In the genomic region with DNA sequence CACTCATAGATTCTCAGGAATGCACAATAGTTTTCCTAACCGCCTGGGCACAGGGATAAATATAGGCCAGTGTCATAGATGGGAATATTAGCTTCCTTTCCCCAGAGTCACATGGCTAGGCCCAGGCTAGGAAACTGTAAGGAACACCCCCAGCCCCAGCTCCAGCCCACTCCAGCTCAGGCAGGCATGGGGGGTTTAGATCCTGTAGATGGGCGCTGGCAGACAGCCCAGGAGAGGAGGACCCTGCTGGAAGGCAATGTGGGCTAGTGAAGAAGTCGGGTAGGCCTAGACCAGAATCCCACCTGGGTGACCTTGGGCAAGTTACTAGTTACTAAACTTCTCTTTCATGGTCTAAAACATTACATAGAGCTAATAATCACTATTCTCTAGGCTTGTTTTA, we compare ENCODE assay signal across 19 cellular contexts. TPM values are rescaled to one million over a fixed set of nuclear protein-coding genes. Genes with fewer than 3 reads are reported as not detected.
DNase-seq lines count a peak whose midpoint lies in the region; ATAC-seq and TF ChIP-seq lines count a peak whose summit lies in the region.
"Had no signal": no experiment of that assay in that cellular context is flagged by ENCODE, and none has a peak within 500 bp of the region (broad histone marks: within the 10 kb centered on the region; RNA-seq: fewer than 3 reads in every experiment).

No MANE protein-coding gene starts in this region.

- H3K27me3 Mint-ChIP-seq in osteocyte (ENCODE audit: unreplicated experiment), result no peaks in the 10 kb centered on the region
- H3K27me3 Mint-ChIP-seq in CD4-positive, alpha-beta T cell, result no peaks in the 10 kb centered on the region
- H3K27me3 Mint-ChIP-seq: activated naive CD8-positive, alpha-beta T cell treated with anti-CD3 and anti-CD28 coated beads, Interleukin-2, amount 50 U/mL, for 24 hours had no signal

- H3K9me3 ChIP-seq in Peyer's patch (no peaks in the 10 kb centered on the region), esophagus (ENCODE audit: control insufficient read depth in 2 of 2, insufficient read depth in 1 of 2, low read depth in 1 of 2, low read length in 1 of 2) (no peaks in the 10 kb centered on the region), upper lobe of left lung (no peaks in the 10 kb centered on the region)
- no peaks in the 10 kb centered on the region for H3K9me3 ChIP-seq in CD4-positive, alpha-beta T cell (ENCODE audit: control insufficient read depth, low read length)

- no peaks in the 10 kb centered on the region for H3K27me3 ChIP-seq in Peyer's patch
- no peaks in the 10 kb centered on the region for H3K27me3 ChIP-seq in esophagus (ENCODE audit: control insufficient read depth in 1 of 2, insufficient read depth in 2 of 2, low read length in 2 of 2)
- H3K27me3 ChIP-seq in upper lobe of left lung, result no peaks in the 10 kb centered on the region
- H3K27me3 ChIP-seq in CD4-positive, alpha-beta T cell (ENCODE audit: control insufficient read depth, insufficient read depth, low read length), result no peaks in the 10 kb centered on the region

- POLR2A ChIA-PET in CD4-positive, alpha-beta T cell (lab: Charles Lee), result no interaction called here

- H3K36me3 ChIP-seq in Peyer's patch (no peaks in the 10 kb centered on the region), esophagus (ENCODE audit: control insufficient read depth in 2 of 2, insufficient read depth in 2 of 2, low read length in 1 of 2) (peaks cover 0 to 3% of the 10 kb centered on the region in 2 donors), upper lobe of left lung (no peaks in the 10 kb centered on the region)

- H3K4me3 Mint-ChIP-seq in osteocyte (ENCODE audit: unreplicated experiment), result no peak overlapping the region
- H3K4me3 Mint-ChIP-seq in CD4-positive, alpha-beta T cell, result no peak overlapping the region
- H3K4me3 Mint-ChIP-seq: activated CD8-positive, alpha-beta memory T cell treated with anti-CD3 and anti-CD28 coated beads, Interleukin-2, amount 10 ng/mL, durations not matched to agents 7 days and 5 days; activated naive CD8-positive, alpha-beta T cell treated with anti-CD3 and anti-CD28 coated beads, Interleukin-2, amount 50 U/mL, for 24 hours; neural crest cell had no signal

- peak overlapping the region; percentile 29 to 82 (median 70) for H3K27ac ChIP-seq in Peyer's patch
- H3K27ac ChIP-seq in esophagus (ENCODE audit: low read depth in 2 of 2, low read length in 1 of 2), result peak overlapping the region; percentile 2 to 53
- H3K27ac ChIP-seq in upper lobe of left lung, result peak overlapping the region in 3 of 4 donors; percentile 8 to 49 (median 40)
- H3K27ac ChIP-seq in CD4-positive, alpha-beta T cell (ENCODE audit: low read depth, low read length), result no peak overlapping the region

- H3K4me1 ChIP-seq in Peyer's patch, result peaks cover 0 to 28% (median 11%) of the 10 kb centered on the region in 4 donors
- peaks cover 0 to 7% of the 10 kb centered on the region in 2 donors for H3K4me1 ChIP-seq in esophagus (ENCODE audit: control insufficient read depth in 2 of 2, insufficient read depth in 2 of 2, low read length in 1 of 2)
- peaks cover 25 to 41% (median 38%) of the 10 kb centered on the region in 4 donors for H3K4me1 ChIP-seq in upper lobe of left lung

- TF ChIP-seq CTCF in Peyer's patch (IDR thresholded peaks at IDR 0.05), result no peak
- TF ChIP-seq CTCF in osteocyte (IDR thresholded peaks at IDR 0.05), result no peak
- no peak for TF ChIP-seq CTCF in upper lobe of left lung (IDR thresholded peaks at IDR 0.05)
- no peak for TF ChIP-seq CTCF in CD4-positive, alpha-beta T cell (IDR thresholded peaks at IDR 0.05)

- H3K4me3 ChIP-seq in Peyer's patch (no peak overlapping the region), esophagus (ENCODE audit: low read depth in 1 of 2, low read length in 2 of 2) (no peak overlapping the region), upper lobe of left lung (no peak overlapping the region)

- H3K9me3 Mint-ChIP-seq in osteocyte (ENCODE audit: unreplicated experiment), result no peaks in the 10 kb centered on the region
- H3K9me3 Mint-ChIP-seq in CD4-positive, alpha-beta T cell, result no peaks in the 10 kb centered on the region
- H3K9me3 Mint-ChIP-seq: activated naive CD8-positive, alpha-beta T cell treated with anti-CD3 and anti-CD28 coated beads, Interleukin-2, amount 50 U/mL, for 24 hours; activated T-helper 2 cell treated with anti-CD3 and anti-CD28 coated beads, Interferon-gamma antibody, Interleukin-2, Interleukin-4, amounts not matched to agents 10 μg/mL and 5 μg/mL and 100 μg/mL, durations not matched to agents 14 hours and 24 hours and 36 hours; neural crest cell had no signal

- H3K27ac Mint-ChIP-seq in osteocyte (ENCODE audit: unreplicated experiment), result peak overlapping the region; percentile 92
- no peak overlapping the region for H3K27ac Mint-ChIP-seq in CD4-positive, alpha-beta T cell
- H3K27ac Mint-ChIP-seq: activated CD8-positive, alpha-beta memory T cell treated with anti-CD3 and anti-CD28 coated beads, Interleukin-2, amount 10 ng/mL, durations not matched to agents 7 days and 5 days; activated naive CD8-positive, alpha-beta T cell treated with anti-CD3 and anti-CD28 coated beads, Interleukin-2, amount 50 U/mL, for 24 hours; activated T-helper 2 cell treated with anti-CD3 and anti-CD28 coated beads, Interferon-gamma antibody, Interleukin-2, Interleukin-4, amounts not matched to agents 10 μg/mL and 5 μg/mL and 100 μg/mL, durations not matched to agents 14 hours and 24 hours and 36 hours had no signal

- peaks cover 42% of the 10 kb centered on the region for H3K4me1 Mint-ChIP-seq in osteocyte (ENCODE audit: unreplicated experiment)
- H3K4me1 Mint-ChIP-seq in CD4-positive, alpha-beta T cell (ENCODE audit: low read depth), result no peaks in the 10 kb centered on the region

- DNase-seq in Peyer's patch (no peak), osteocyte (ENCODE audit: extremely low spot score, unreplicated experiment) (no peak), upper lobe of left lung (no peak), ecto neural progenitor cell (ENCODE audit: low spot score) (no peak)
- DNase-seq in CD4-positive, alpha-beta T cell, result no peak
- DNase-seq: activated CD4-positive, alpha-beta T cell treated with anti-CD3 and anti-CD28 coated beads for 48 hours; activated CD8-positive, alpha-beta memory T cell treated with anti-CD3 and anti-CD28 coated beads, Interleukin-2, amount 10 ng/mL, durations not matched to agents 7 days and 5 days; activated naive CD8-positive, alpha-beta T cell treated with anti-CD3 and anti-CD28 coated beads, Interleukin-2, amount 50 U/mL, for 24 hours; midbrain; NCI-H1092; NCI-H2029 treated with DMSO at 0.1 percent for 48 hours; PC-3; stimulated activated CD4-positive, alpha-beta T cell treated with anti-CD3 and anti-CD28 coated beads, Interleukin-4, amount 100 ng/mL, for 24 hours; T-helper 1 cell had no signal

- H3K36me3 Mint-ChIP-seq in osteocyte (ENCODE audit: unreplicated experiment), result no peaks in the 10 kb centered on the region
- H3K36me3 Mint-ChIP-seq in CD4-positive, alpha-beta T cell (ENCODE audit: low read depth), result no peaks in the 10 kb centered on the region
- H3K36me3 Mint-ChIP-seq: activated CD8-positive, alpha-beta memory T cell treated with anti-CD3 and anti-CD28 coated beads, Interleukin-2, amount 10 ng/mL, durations not matched to agents 7 days and 5 days had no signal

- ATAC-seq in upper lobe of left lung (ENCODE audit: low FRiP score in 2 of 2) (no peak), HG02885 (IDR thresholded peaks at IDR 0.05; ENCODE audit: poor library complexity, unreplicated experiment) (no peak), HG02798 (IDR thresholded peaks at IDR 0.05; ENCODE audit: poor library complexity, unreplicated experiment) (no peak)
- ATAC-seq in CD4-positive, alpha-beta T cell (ENCODE audit: poor library complexity), result no peak
- ATAC-seq: activated CD8-positive, alpha-beta memory T cell treated with anti-CD3 and anti-CD28 coated beads, Interleukin-2, amount 10 ng/mL, durations not matched to agents 7 days and 5 days; activated naive CD8-positive, alpha-beta T cell treated with anti-CD3 and anti-CD28 coated beads, Interleukin-2, amount 50 U/mL, for 24 hours; PC-3 had no signal

- TF ChIP-seq EP300 in upper lobe of left lung (IDR thresholded peaks at IDR 0.05), result no peak

- intact Hi-C loops in CD4-positive, alpha-beta T cell (cut with DNase I, micrococcal nuclease), result no loop called here

- WGBS in esophagus, 2 donors, result 76 to 80% methylated on average over 3 of the region's 3 CpGs
- 63 to 66% methylated on average over 3 of the region's 3 CpGs for WGBS in upper lobe of left lung, 2 donors

- TF ChIP-seq POLR2A in Peyer's patch (IDR thresholded peaks at IDR 0.05), result no peak
- no peak for TF ChIP-seq POLR2A in upper lobe of left lung (IDR thresholded peaks at IDR 0.05)

- CTCF ChIA-PET in CD4-positive, alpha-beta T cell (lab: Charles Lee), result interaction anchor here (0.7 kb wide), 1 partner anchor 290 kb away, joined by 3 read pairs; no protein-coding TSS in a partner anchor

RNA-seq across cellular contexts. Expression of gene IRAG1, which starts 51.3 kb away (rescaled TPM):
- total RNA-seq in Peyer's patch (10 to 100 TPM in 2 of 4 donors, 1 to 10 TPM in 2; 4.2 to 44.6 (median 11.8) TPM), osteocyte (22.2 and 24.0 TPM in 2 replicates), upper lobe of left lung (10 to 100 TPM in 1 of 6 donors, 1 to 10 TPM in 5; 2.4 to 16.3 (median 7.5) TPM)
- 1 to 10 TPM; 5.7 to 8.6 TPM for polyA plus RNA-seq in esophagus
- total RNA-seq in CD4-positive, alpha-beta T cell, result not detected
- total RNA-seq: activated CD8-positive, alpha-beta memory T cell treated with anti-CD3 and anti-CD28 coated beads, Interleukin-2, amount 10 ng/mL, durations not matched to agents 7 days and 5 days; activated T-helper 2 cell treated with anti-CD3 and anti-CD28 coated beads, Interferon-gamma antibody, Interleukin-2, Interleukin-4, amounts not matched to agents 10 μg/mL and 5 μg/mL and 100 μg/mL, durations not matched to agents 14 hours and 24 hours and 36 hours; PC-3 had no signal
